1 cellular context compared by ENCODE assay signal in genomic region chr3:53577486-53577885, GRCh38.
TF ChIP-seq lines count a peak whose summit lies in the region.

No MANE protein-coding gene starts in this region.

TF ChIP-seq in GM23338, 12 proteins besides CTCF, POLR2A, EP300 and RAD21 (continued from another document):
- TF ChIP-seq REST (IDR thresholded peaks at IDR 0.05; ENCODE audit: unreplicated experiment) (no peak), POLR2AphosphoS5 (IDR thresholded peaks at IDR 0.05; ENCODE audit: low read depth) (no peak)
